ENCODE assay signal across 29 cellular contexts in genomic region chr4:52574036-52574435, GRCh38.
A peak's percentile ranks its signal among the peaks of the same experiment; 100 is the strongest.
DNase-seq lines count a peak whose midpoint lies in the region; ATAC-seq, FAIRE-seq and TF ChIP-seq lines count a peak whose summit lies in the region.
"Had no signal": no experiment of that assay in that cellular context is flagged by ENCODE, and none has a peak within 500 bp of the region (broad histone marks: within the 10 kb centered on the region; RNA-seq: fewer than 3 reads in every experiment).

No MANE protein-coding gene starts in this region.

- H3K79me2 ChIP-seq in GM23248 (ENCODE audit: insufficient read depth) (no peaks in the 10 kb centered on the region), smooth muscle cell (ENCODE audit: low read depth) (no peaks in the 10 kb centered on the region)

- H3F3A ChIP-seq in GM23248 (ENCODE audit: insufficient read depth) (peaks cover 11% of the 10 kb centered on the region; the same call in 1 of the 2 replicates), smooth muscle cell (ENCODE audit: low read depth) (peaks cover 5% of the 10 kb centered on the region)

- H3K27me3 ChIP-seq in GM23248 (replicated peaks; ENCODE audit: insufficient read depth) (no peaks in the 10 kb centered on the region), smooth muscle cell (ENCODE audit: low read depth) (no peaks in the 10 kb centered on the region)
- H3K27me3 ChIP-seq: esophagus squamous epithelium had no signal

- in situ Hi-C loops in GM23248 (cut with MboI) = no loop called here

- H3K9ac ChIP-seq in GM23248 = no peak overlapping the region
- H3K9ac ChIP-seq in smooth muscle cell (ENCODE audit: low read depth) = no peak overlapping the region

- DNase-seq in GM23248 (no peak), NCI-H1930 (lab: John Stamatoyannopoulos, UW) (peak; percentile 29 to 50), smooth muscle cell (lab: John Stamatoyannopoulos, UW; ENCODE audit: unreplicated experiment) (no peak), mesenteric fat pad (ENCODE audit: low spot score) (no peak)
- DNase-seq in stimulated activated naive CD4-positive, alpha-beta T cell (lab: John Stamatoyannopoulos, UW) = no peak
- DNase-seq: activated CD4-positive, alpha-beta T cell treated with anti-CD3 and anti-CD28 coated beads for 48 hours; activated gamma-delta T cell; activated naive CD8-positive, alpha-beta T cell treated with anti-CD3 and anti-CD28 coated beads, Interleukin-2, amount 10 ng/mL, durations not matched to agents 7 days and 5 days; activated T-cell treated with anti-CD3 and anti-CD28 coated beads, Interleukin-2, amount 50 U/mL, for 4 hours; Calu3; cerebellar nuclear complex; dermis blood vessel endothelial cell; DMS79; endodermal cell; esophagus squamous epithelium; hypothalamus; mammary epithelial cell; NCI-H1092 treated with DMSO at 0.1 percent for 48 hours; NCI-H2029 treated with DMSO at 0.1 percent for 48 hours; NCI-H446; RPMI8226; substantia nigra; T1000; WERI-Rb-1 had no signal

- no peaks in the 10 kb centered on the region for H3K9me3 ChIP-seq in GM23248 (ENCODE audit: low read depth)
- no peaks in the 10 kb centered on the region for H3K9me3 ChIP-seq in smooth muscle cell (replicated peaks; ENCODE audit: low read depth)
- H3K9me3 ChIP-seq: esophagus squamous epithelium had no signal

- peaks cover 26% of the 10 kb centered on the region for H3K4me1 ChIP-seq in GM23248 (ENCODE audit: insufficient read depth)
- H3K4me1 ChIP-seq in smooth muscle cell (ENCODE audit: low read depth) = peaks cover 10% of the 10 kb centered on the region
- H3K4me1 ChIP-seq: esophagus squamous epithelium had no signal

- no peak for ATAC-seq in GM21367 (IDR thresholded peaks at IDR 0.05; ENCODE audit: unreplicated experiment)
- ATAC-seq: activated T-cell treated with anti-CD3 and anti-CD28 coated beads, Interleukin-2, amount 50 U/mL, for 4 hours; K562; stimulated activated memory B cell treated with anti-CD40 and anti-IgM and Interleukin-4, amounts not matched to agents 10 μg/mL and 1 μg/mL and 100 μg/mL, for 72 hours had no signal

- H3K4me3 ChIP-seq in GM23248 = no peak overlapping the region
- H3K4me3 ChIP-seq in smooth muscle cell = no peak overlapping the region
- H3K4me3 ChIP-seq: esophagus squamous epithelium, K562 had no signal

- FAIRE-seq in endometrium (lab: Jason Lieb, UNC) = peak; percentile 91
- FAIRE-seq: K562 had no signal

- no peaks in the 10 kb centered on the region for H3K9me2 ChIP-seq in GM23248 (ENCODE audit: insufficient read depth)

- H3K36me3 ChIP-seq in GM23248 (ENCODE audit: low read depth) (no peaks in the 10 kb centered on the region), smooth muscle cell (ENCODE audit: low read depth) (no peaks in the 10 kb centered on the region)
- H3K36me3 ChIP-seq: esophagus squamous epithelium, WERI-Rb-1 had no signal

- H3K27ac ChIP-seq in GM23248 (no peak overlapping the region), smooth muscle cell (ENCODE audit: low read depth) (peak overlapping the region; percentile 81)
- H3K27ac ChIP-seq: C4-2B, esophagus squamous epithelium, WERI-Rb-1 had no signal

- H3K4me2 ChIP-seq in GM23248 (ENCODE audit: unreplicated experiment) (peak overlapping the region; percentile 1), smooth muscle cell (peak overlapping the region; percentile 13)

- H4K20me1 ChIP-seq in GM23248 (ENCODE audit: insufficient read depth) (no peaks in the 10 kb centered on the region), smooth muscle cell (ENCODE audit: low read depth) (no peaks in the 10 kb centered on the region)

- no peak overlapping the region for H2AFZ ChIP-seq in GM23248
- H2AFZ ChIP-seq in smooth muscle cell (ENCODE audit: low read depth) = no peak overlapping the region

- 78 to 81% methylated on average over 5 of the region's 5 CpGs for WGBS in GM23248 (ENCODE audit: low coverage in 1 of 2, low lambda C conversion rate in 2 of 2, missing lambda C conversion rate in 2 of 2), 2 experiments
- WGBS in smooth muscle cell (ENCODE audit: low lambda C conversion rate) = 47% methylated on average over 5 of the region's 5 CpGs

- TF ChIP-seq CTCF in smooth muscle cell (IDR thresholded peaks at IDR 0.05; ENCODE audit: borderline replicate concordance, insufficient read depth, poor library complexity, severe bottlenecking) = no peak

Comparison
In these comparisons a context has a peak if more than half of its experiments do, and no peak if none do; other contexts are left out.
1. DNase-seq: peak in NCI-H1930 (2 of 2); none in GM23248 (single experiment), smooth muscle cell (single experiment), stimulated activated naive CD4-positive, alpha-beta T cell (0 of 6) and mesenteric fat pad (single experiment).